10 cellular contexts compared by ENCODE assay signal in genomic region chr12:15688202-15688736, GRCh38.
A peak's percentile ranks its signal among the peaks of the same experiment; 100 is the strongest.
DNase-seq lines count a peak whose midpoint lies in the region; ATAC-seq, FAIRE-seq and TF ChIP-seq lines count a peak whose summit lies in the region.
"Had no signal": no experiment of that assay in that cellular context is flagged by ENCODE, and none has a peak within 500 bp of the region (broad histone marks: within the 10 kb centered on the region; RNA-seq: fewer than 3 reads in every experiment).

No MANE protein-coding gene starts in this region.

- TF ChIP-seq CTCF in breast epithelium (IDR thresholded peaks at IDR 0.05) (no peak), mucosa of descending colon (IDR thresholded peaks at IDR 0.05) (no peak)

- H3K9ac ChIP-seq in BLaER1 treated with 17β-estradiol and CSF1 and Interleukin-3, amounts not matched to agents 10 nM and 100 nM: peak overlapping the region in 5 of 11 experiments; percentile 52 to 68 (median 62); a peak in 8 of 22 replicates

- intact Hi-C loops in breast epithelium (cut with DNase I; ENCODE audit: low total_unique reads) (no loop called here), mucosa of descending colon (cut with DNase I, micrococcal nuclease) (no loop called here)

- peaks cover 0 to 9% (median 0%) of the 10 kb centered on the region in 11 experiments; a peak in 2 of 22 replicates for H3K9me3 ChIP-seq in BLaER1 treated with 17β-estradiol and CSF1 and Interleukin-3, amounts not matched to agents 10 nM and 100 nM (replicated peaks in 1 of 11)
- no peaks in the 10 kb centered on the region for H3K9me3 ChIP-seq in breast epithelium
- no peaks in the 10 kb centered on the region for H3K9me3 ChIP-seq in mucosa of descending colon

- H3K27ac ChIP-seq in BLaER1 treated with 17β-estradiol and CSF1 and Interleukin-3, amounts not matched to agents 10 nM and 100 nM: peak overlapping the region in 7 of 11 experiments; percentile 37 to 79 (median 70); a peak in 13 of 22 replicates
- peak overlapping the region in 1 of 2 donors; percentile 64 for H3K27ac ChIP-seq in breast epithelium

- FAIRE-seq in HTR-8/SVneo (lab: Jason Lieb, UNC): no peak
- FAIRE-seq: G401.6, TTC549 had no signal

- H3K36me3 ChIP-seq in BLaER1 treated with 17β-estradiol and CSF1 and Interleukin-3, amounts not matched to agents 10 nM and 100 nM: no peaks in the 10 kb centered on the region
- H3K36me3 ChIP-seq in breast epithelium: no peaks in the 10 kb centered on the region
- H3K36me3 ChIP-seq in mucosa of descending colon (ENCODE audit: low read depth): no peaks in the 10 kb centered on the region

- TF ChIP-seq POLR2A in breast epithelium (IDR thresholded peaks at IDR 0.05): no peak

- ATAC-seq in mucosa of descending colon: peak; percentile 69

- H3K27me3 ChIP-seq in BLaER1 treated with 17β-estradiol and CSF1 and Interleukin-3, amounts not matched to agents 10 nM and 100 nM: no peaks in the 10 kb centered on the region
- H3K27me3 ChIP-seq in breast epithelium: no peaks in the 10 kb centered on the region

- peak overlapping the region in 4 of 10 experiments; percentile 17 to 30 (median 26); a peak in 4 of 20 replicates for H3K4me3 ChIP-seq in BLaER1 treated with 17β-estradiol and CSF1 and Interleukin-3, amounts not matched to agents 10 nM and 100 nM
- H3K4me3 ChIP-seq in breast epithelium (peak overlapping the region; percentile 2 to 45 (median 6)), mucosa of descending colon (no peak overlapping the region)

- H3K4me2 ChIP-seq in BLaER1 treated with 17β-estradiol and CSF1 and Interleukin-3, amounts not matched to agents 10 nM and 100 nM: peak overlapping the region; percentile 4 to 91 (median 54); a peak in 17 of 22 replicates

- peak; percentile 74 for DNase-seq in HT-29 (ENCODE audit: low spot score)
- DNase-seq in breast epithelium (ENCODE audit: low spot score in 2 of 2): no peak
- DNase-seq in mucosa of descending colon: peak; percentile 67 to 71 (median 69)
- DNase-seq in HTR-8/SVneo (ENCODE audit: insufficient read length, low spot score): no peak
- DNase-seq in activated T-cell treated with anti-CD3 and anti-CD28 coated beads, Interleukin-2, amount 50 U/mL, for 1 hour: no peak
- no peak for DNase-seq in iPS-NIHi11 (ENCODE audit: low spot score)
- DNase-seq in activated CD8-positive, alpha-beta memory T cell treated with anti-CD3 and anti-CD28 coated beads, Interleukin-2, amount 50 U/mL, for 4 hours: no peak

- H3K4me1 ChIP-seq in BLaER1 treated with 17β-estradiol and CSF1 and Interleukin-3, amounts not matched to agents 10 nM and 100 nM: peaks cover 8 to 84% (median 17%) of the 10 kb centered on the region in 10 experiments; a peak in 18 of 20 replicates
- H3K4me1 ChIP-seq in breast epithelium: no peaks in the 10 kb centered on the region
- H3K4me1 ChIP-seq in mucosa of descending colon (ENCODE audit: low read depth): peaks cover 45% of the 10 kb centered on the region

- H4K20me1 ChIP-seq in BLaER1 treated with 17β-estradiol and CSF1 and Interleukin-3, amounts not matched to agents 10 nM and 100 nM: no peaks in the 10 kb centered on the region

Comparison
In these comparisons a context has a peak if more than half of its experiments do, and no peak if none do; other contexts are left out.
1. DNase-seq: peak in HT-29 (single experiment) and mucosa of descending colon (3 of 3); none in breast epithelium (0 of 2), HTR-8/SVneo (single experiment), activated T-cell treated with anti-CD3 and anti-CD28 coated beads, Interleukin-2, amount 50 U/mL, for 1 hour (single experiment), iPS-NIHi11 (single experiment) and activated CD8-positive, alpha-beta memory T cell treated with anti-CD3 and anti-CD28 coated beads, Interleukin-2, amount 50 U/mL, for 4 hours (single experiment).